25 cellular contexts compared by ENCODE assay signal in genomic region chr2:101395545-101396351, GRCh38. TPM values are rescaled to one million over a fixed set of nuclear protein-coding genes. Genes with fewer than 3 reads are reported as not detected.
DNase-seq lines count a peak whose midpoint lies in the region; FAIRE-seq and TF ChIP-seq lines count a peak whose summit lies in the region.
"Had no signal": no experiment of that assay in that cellular context is flagged by ENCODE, and none has a peak within 500 bp of the region (broad histone marks: within the 10 kb centered on the region; RNA-seq: fewer than 3 reads in every experiment).

No MANE protein-coding gene starts in this region.

- DNase-seq in ACHN (peak; percentile 17), HFFc6 (no peak), astrocyte (ENCODE audit: low read depth) (no peak), mesenchymal stem cell (peak; percentile 28), mesendoderm (no peak), NCI-H446 (lab: John Stamatoyannopoulos, UW) (no peak), RPMI8226 (no peak), NCI-H82 (lab: John Stamatoyannopoulos, UW) (no peak)
- DNase-seq: activated T-cell treated with anti-CD3 and anti-CD28 coated beads, Interleukin-2, amount 50 U/mL, for 48 hours; COR-L47; glutamatergic neuron; immature natural killer cell; NCI-H146; NCI-H2227 treated with DMSO at 0.1 percent for 48 hours; nephron progenitor cell; stimulated activated CD4-positive, alpha-beta T cell treated with anti-CD3 and anti-CD28 coated beads, Interleukin-15, amount 100 ng/mL, for 24 hours; uterus had no signal

- peak overlapping the region; percentile 95 for H3K27ac Mint-ChIP-seq in HFFc6
- peak overlapping the region; percentile 90 for H3K27ac Mint-ChIP-seq in astrocyte (ENCODE audit: unreplicated experiment)
- H3K27ac Mint-ChIP-seq: immature natural killer cell; nephron progenitor cell; stimulated activated naive CD8-positive, alpha-beta T cell treated with anti-CD3 and anti-CD28 coated beads, Interleukin-15, Interleukin-2, amounts not matched to agents 100 ng/mL and 50 ng/mL, for 24 hours had no signal

- H3K27ac ChIP-seq in astrocyte (ENCODE audit: low read depth, low read length): peak overlapping the region; percentile 76
- no peak overlapping the region for H3K27ac ChIP-seq in mesenchymal stem cell (ENCODE audit: low read length, poor library complexity, severe bottlenecking)
- H3K27ac ChIP-seq in mesendoderm (ENCODE audit: low read depth, low read length): no peak overlapping the region
- H3K27ac ChIP-seq: adrenal gland, uterus had no signal

- H3K4me1 ChIP-seq in astrocyte (ENCODE audit: insufficient read depth, low read length) (peaks cover 12% of the 10 kb centered on the region), mesenchymal stem cell (ENCODE audit: control insufficient read depth, insufficient read depth, low read depth, low read length) (peaks cover 6% of the 10 kb centered on the region), mesendoderm (ENCODE audit: control insufficient read depth, low read depth, low read length) (peaks cover 2% of the 10 kb centered on the region)
- H3K4me1 ChIP-seq: adrenal gland, uterus had no signal

- H2BK120ac ChIP-seq in mesenchymal stem cell (ENCODE audit: low read depth, low read length): no peak overlapping the region
- H2BK120ac ChIP-seq in mesendoderm (ENCODE audit: low read depth, low read length): no peak overlapping the region

- H3K79me1 ChIP-seq in mesenchymal stem cell (replicated peaks; ENCODE audit: low read length, poor library complexity, severe bottlenecking) (no peaks in the 10 kb centered on the region), mesendoderm (ENCODE audit: low read length) (no peaks in the 10 kb centered on the region)

- no peaks in the 10 kb centered on the region for H3K9me3 ChIP-seq in astrocyte (ENCODE audit: insufficient read depth, low read depth, low read length)
- no peaks in the 10 kb centered on the region for H3K9me3 ChIP-seq in mesenchymal stem cell (ENCODE audit: control insufficient read depth, low read length)
- H3K9me3 ChIP-seq: adrenal gland, uterus had no signal

- peak overlapping the region; percentile 47 for H4K91ac ChIP-seq in mesenchymal stem cell (ENCODE audit: low read length)

- H3K36me3 Mint-ChIP-seq in HFFc6 (ENCODE audit: low read depth) (peaks cover 29% of the 10 kb centered on the region), astrocyte (ENCODE audit: low read depth, unreplicated experiment) (no peaks in the 10 kb centered on the region)
- H3K36me3 Mint-ChIP-seq: immature natural killer cell had no signal

- H3K9me3 Mint-ChIP-seq in HFFc6: no peaks in the 10 kb centered on the region
- H3K9me3 Mint-ChIP-seq in astrocyte (ENCODE audit: unreplicated experiment): no peaks in the 10 kb centered on the region
- H3K9me3 Mint-ChIP-seq: immature natural killer cell; nephron progenitor cell; stimulated activated naive CD8-positive, alpha-beta T cell treated with anti-CD3 and anti-CD28 coated beads, Interleukin-15, Interleukin-2, amounts not matched to agents 100 ng/mL and 50 ng/mL, for 24 hours had no signal

- TF ChIP-seq CTCF in HFFc6 (IDR thresholded peaks at IDR 0.05): no peak
- TF ChIP-seq CTCF in astrocyte (IDR thresholded peaks at IDR 0.05; ENCODE audit: insufficient read depth, low read depth, low read length): no peak

- H3K56ac ChIP-seq in mesendoderm (ENCODE audit: low read length): no peak overlapping the region

- H3K4ac ChIP-seq in mesenchymal stem cell (ENCODE audit: low read depth in 1 of 2, low read length in 2 of 2): peak overlapping the region; percentile 37 to 47
- no peak overlapping the region for H3K4ac ChIP-seq in mesendoderm (ENCODE audit: low read depth, low read length)

- peak overlapping the region in 1 of 2 experiments; percentile 45 for H3K14ac ChIP-seq in mesenchymal stem cell (ENCODE audit: low read length in 2 of 2)

- H3K4me3 Mint-ChIP-seq in HFFc6 (peak overlapping the region; percentile 74), astrocyte (ENCODE audit: unreplicated experiment) (no peak overlapping the region)
- H3K4me3 Mint-ChIP-seq: immature natural killer cell; nephron progenitor cell; stimulated activated naive CD8-positive, alpha-beta T cell treated with anti-CD3 and anti-CD28 coated beads, Interleukin-15, Interleukin-2, amounts not matched to agents 100 ng/mL and 50 ng/mL, for 24 hours had no signal

- in situ Hi-C loops in ACHN (cut with HindIII; ENCODE audit: low pct_ligation_motif_present, low pct_unique_long_range_greater_than_20kb, low sequenced_read_pairs): no loop called here

- no peak overlapping the region for H2BK5ac ChIP-seq in mesenchymal stem cell (ENCODE audit: low read depth, low read length, poor library complexity, severe bottlenecking)
- no peak overlapping the region for H2BK5ac ChIP-seq in mesendoderm (ENCODE audit: low read length)

- H3K27me3 Mint-ChIP-seq in HFFc6 (ENCODE audit: insufficient read depth) (no peaks in the 10 kb centered on the region), astrocyte (ENCODE audit: low read depth, unreplicated experiment) (no peaks in the 10 kb centered on the region)

- H2AFZ ChIP-seq in astrocyte (ENCODE audit: low read depth, low read length) (peak overlapping the region; percentile 35), mesenchymal stem cell (ENCODE audit: low read depth, low read length) (no peak overlapping the region)

- H3K4me3 ChIP-seq in astrocyte (ENCODE audit: insufficient read depth, low read depth, low read length): no peak overlapping the region
- H3K4me3 ChIP-seq in mesenchymal stem cell (ENCODE audit: insufficient read depth in 1 of 2, low read depth in 1 of 2, low read length in 2 of 2): no peak overlapping the region
- no peak overlapping the region for H3K4me3 ChIP-seq in mesendoderm (ENCODE audit: low read length)
- H3K4me3 ChIP-seq: adrenal gland, GM12878, uterus had no signal

- no peak for FAIRE-seq in astrocyte (lab: Jason Lieb, UNC)
- FAIRE-seq: endometrium, G401.6, GM12878, TTC549 had no signal

- H3K4me1 Mint-ChIP-seq in HFFc6 (ENCODE audit: low read depth) (peaks cover 36% of the 10 kb centered on the region), astrocyte (ENCODE audit: low read depth, unreplicated experiment) (peaks cover 22% of the 10 kb centered on the region)
- H3K4me1 Mint-ChIP-seq: immature natural killer cell had no signal

- H2BK15ac ChIP-seq in mesenchymal stem cell (ENCODE audit: low read depth, poor library complexity, severe bottlenecking) (no peak overlapping the region), mesendoderm (replicated peaks; ENCODE audit: low read depth) (no peak overlapping the region)

- H3K36me3 ChIP-seq in astrocyte (ENCODE audit: insufficient read depth, low read length): no peaks in the 10 kb centered on the region
- peaks cover 0 to 79% of the 10 kb centered on the region in 2 experiments for H3K36me3 ChIP-seq in mesenchymal stem cell (ENCODE audit: control insufficient read depth in 1 of 2, insufficient read depth in 2 of 2, low read depth in 1 of 2, low read length in 2 of 2)
- H3K36me3 ChIP-seq in mesendoderm (ENCODE audit: control insufficient read depth, insufficient read depth, low read length): no peaks in the 10 kb centered on the region
- H3K36me3 ChIP-seq: adrenal gland, uterus had no signal

- no peak overlapping the region for H4K5ac ChIP-seq in mesendoderm (ENCODE audit: low read length)

- H3K79me2 ChIP-seq in astrocyte (ENCODE audit: insufficient read depth, low read length) (no peaks in the 10 kb centered on the region), mesendoderm (ENCODE audit: control insufficient read depth, insufficient read depth, low read length) (no peaks in the 10 kb centered on the region)

- WGBS in mesenchymal stem cell: 79% methylated on average over 6 of the region's 6 CpGs
- WGBS in mesendoderm (ENCODE audit: extremely low coverage, insufficient coverage, low lambda C conversion rate): no CpG with 5 or more reads among the region's 6 CpGs

- H3K4me2 ChIP-seq in astrocyte (ENCODE audit: low read length) (peak overlapping the region; percentile 74), mesenchymal stem cell (ENCODE audit: low read length, poor library complexity, severe bottlenecking) (no peak overlapping the region), mesendoderm (ENCODE audit: low read length) (no peak overlapping the region)

- H2AK5ac ChIP-seq in mesenchymal stem cell (ENCODE audit: low read length, severe bottlenecking): no peak overlapping the region
- no peak overlapping the region for H2AK5ac ChIP-seq in mesendoderm (ENCODE audit: low read length)

- H4K8ac ChIP-seq in mesenchymal stem cell (ENCODE audit: low read length) (peak overlapping the region; percentile 14), mesendoderm (ENCODE audit: low read depth, low read length) (no peak overlapping the region)

- H3K27me3 ChIP-seq in astrocyte (ENCODE audit: insufficient read depth, low read length) (no peaks in the 10 kb centered on the region), mesenchymal stem cell (ENCODE audit: control insufficient read depth in 1 of 2, insufficient read depth in 1 of 2, low read length in 2 of 2) (peaks cover 0 to under 1% of the 10 kb centered on the region in 2 experiments), mesendoderm (ENCODE audit: insufficient read depth, low read length, poor library complexity) (no peaks in the 10 kb centered on the region)
- H3K27me3 ChIP-seq: uterus had no signal

- peak overlapping the region; percentile 68 for H3K9ac ChIP-seq in astrocyte (ENCODE audit: low read length)
- peak overlapping the region; percentile 71 for H3K9ac ChIP-seq in mesenchymal stem cell (ENCODE audit: low read length)
- H3K9ac ChIP-seq in mesendoderm (ENCODE audit: low read length): no peak overlapping the region

- peak overlapping the region; percentile 16 to 48 for H3K18ac ChIP-seq in mesenchymal stem cell (ENCODE audit: low read depth in 1 of 2, low read length in 2 of 2)
- no peak overlapping the region for H3K18ac ChIP-seq in mesendoderm (ENCODE audit: low read length)

- no peak overlapping the region for H3K23ac ChIP-seq in mesenchymal stem cell (ENCODE audit: low read length in 2 of 2)
- H3K23ac ChIP-seq in mesendoderm (ENCODE audit: low read length): no peak overlapping the region

- no peaks in the 10 kb centered on the region for H4K20me1 ChIP-seq in astrocyte (ENCODE audit: insufficient read depth, low read length)

- H2BK12ac ChIP-seq in mesenchymal stem cell (ENCODE audit: low read length in 2 of 2): peak overlapping the region in 1 of 2 experiments; percentile 68

RNA-seq across cellular contexts. Expression of gene CREG2, which starts 8.4 kb away (rescaled TPM):
- total RNA-seq in HFFc6 (2021; fragmentation: NEBNext Ultra II Directional; extraction: Animal tissue kit (Norgen Biotek cat#: 25700)): not detected
- total RNA-seq in astrocyte: 0.11 TPM in 1 of 2 replicates, not detected in the other
- not detected for polyA plus RNA-seq in mesenchymal stem cell (2013, experiment 1 of 2)
- not detected for polyA plus RNA-seq in mesenchymal stem cell (2013, experiment 2 of 2)
- polyA plus RNA-seq in mesendoderm (2013, experiment 1 of 2): 0.08 TPM
- 0.08 TPM for polyA plus RNA-seq in mesendoderm (2013, experiment 2 of 2)
- total RNA-seq: GM12878, lung microvascular endothelial cell, SK-MEL-5 had no signal
- polyA plus RNA-seq: GM12878, immature natural killer cell had no signal

Comparison
In these comparisons a context has a peak if more than half of its experiments do, and no peak if none do; other contexts are left out.
1. DNase-seq: peak in ACHN (single experiment) and mesenchymal stem cell (single experiment); none in HFFc6 (single experiment), astrocyte (single experiment), mesendoderm (single experiment), NCI-H446 (0 of 2), RPMI8226 (single experiment) and NCI-H82 (single experiment).